20 cellular contexts compared by ENCODE assay signal in genomic region chr14:104925214-104925899, GRCh38. TPM values are rescaled to one million over a fixed set of nuclear protein-coding genes. Genes with fewer than 3 reads are reported as not detected.
DNase-seq lines count a peak whose midpoint lies in the region; ATAC-seq and TF ChIP-seq lines count a peak whose summit lies in the region.
"Had no signal": no experiment of that assay in that cellular context is flagged by ENCODE, and none has a peak within 500 bp of the region (broad histone marks: within the 10 kb centered on the region; RNA-seq: fewer than 3 reads in every experiment).

No MANE protein-coding gene starts in this region.

- H3K18ac ChIP-seq in mesenchymal stem cell (ENCODE audit: low read depth in 1 of 2, low read length in 2 of 2): no peak overlapping the region

- peaks cover 0 to 25% (median 0%) of the 10 kb centered on the region in 9 donors for H3K4me1 ChIP-seq in heart right ventricle
- H3K4me1 ChIP-seq in OCI-LY7 (ENCODE audit: insufficient read depth, low read length, poor library complexity, severe bottlenecking): peaks cover 45% of the 10 kb centered on the region
- H3K4me1 ChIP-seq in mesenchymal stem cell (ENCODE audit: control insufficient read depth, insufficient read depth, low read depth, low read length): peaks cover 25% of the 10 kb centered on the region
- H3K4me1 ChIP-seq: A549, gastroesophageal sphincter, lower lobe of right lung, prostate gland had no signal

- H3K79me1 ChIP-seq in mesenchymal stem cell (replicated peaks; ENCODE audit: low read length, poor library complexity, severe bottlenecking): no peaks in the 10 kb centered on the region

- POLR2A ChIA-PET in OCI-LY7 (lab: Charles Lee): no interaction called here

- H4K91ac ChIP-seq in mesenchymal stem cell (ENCODE audit: low read length): peak overlapping the region; percentile 28

- H4K8ac ChIP-seq in mesenchymal stem cell (ENCODE audit: low read length): no peak overlapping the region

- no peak overlapping the region for H3K14ac ChIP-seq in mesenchymal stem cell (ENCODE audit: low read length in 2 of 2)

- no peak overlapping the region for H2BK5ac ChIP-seq in mesenchymal stem cell (ENCODE audit: low read depth, low read length, poor library complexity, severe bottlenecking)

- H3K9me3 Mint-ChIP-seq in stimulated activated naive CD8-positive, alpha-beta T cell treated with anti-CD3 and anti-CD28 coated beads, Interleukin-15, amount 100 ng/mL, for 72 hours: peaks cover 0 to 9% of the 10 kb centered on the region in 2 donors
- H3K9me3 Mint-ChIP-seq: activated naive CD4-positive, alpha-beta T cell treated with anti-CD3 and anti-CD28 coated beads, Interleukin-2, amount 50 U/mL, for 24 hours; T-cell had no signal

- CTCF ChIA-PET in OCI-LY7 (lab: Charles Lee; ENCODE audit: unreplicated experiment): no interaction called here

- peaks cover 15% of the 10 kb centered on the region for H3K4me1 Mint-ChIP-seq in stimulated activated naive CD8-positive, alpha-beta T cell treated with anti-CD3 and anti-CD28 coated beads, Interleukin-15, amount 100 ng/mL, for 72 hours
- H3K4me1 Mint-ChIP-seq: activated naive CD4-positive, alpha-beta T cell treated with anti-CD3 and anti-CD28 coated beads, Interleukin-2, amount 50 U/mL, for 24 hours; T-cell had no signal

- H2AFZ ChIP-seq in OCI-LY7 (ENCODE audit: low read length): no peak overlapping the region
- H2AFZ ChIP-seq in mesenchymal stem cell (ENCODE audit: low read depth, low read length): no peak overlapping the region

- peaks cover 23% of the 10 kb centered on the region for H3K27me3 Mint-ChIP-seq in stimulated activated naive CD8-positive, alpha-beta T cell treated with anti-CD3 and anti-CD28 coated beads, Interleukin-15, amount 100 ng/mL, for 72 hours
- H3K27me3 Mint-ChIP-seq: activated naive CD4-positive, alpha-beta T cell treated with anti-CD3 and anti-CD28 coated beads, Interleukin-2, amount 50 U/mL, for 24 hours had no signal

- peaks cover 0 to 9% (median 0%) of the 10 kb centered on the region in 11 donors for H3K9me3 ChIP-seq in heart right ventricle
- H3K9me3 ChIP-seq in OCI-LY7 (ENCODE audit: low read length): 0 out of 2 replicates have a peak, but pooled peaks cover 7% of the 10 kb centered on the region
- peaks cover 6% of the 10 kb centered on the region for H3K9me3 ChIP-seq in mesenchymal stem cell (ENCODE audit: control insufficient read depth, low read length)
- H3K9me3 ChIP-seq: lower lobe of right lung, MG63, neutrophil, prostate gland had no signal

- BruUV-seq in OCI-LY7 (replicated peaks; lab: Mats Ljungman, UMichigan): no TSS peak

- H3K9me2 ChIP-seq in OCI-LY7 (ENCODE audit: insufficient read depth, low read length): no peaks in the 10 kb centered on the region

- no peak overlapping the region for H3K23ac ChIP-seq in mesenchymal stem cell (ENCODE audit: low read length in 2 of 2)

- H3K4me3 ChIP-seq in heart right ventricle (peak overlapping the region in 1 of 10 donors; percentile 6), OCI-LY7 (ENCODE audit: low read depth, low read length, poor library complexity, severe bottlenecking) (peak overlapping the region; percentile 16), mesenchymal stem cell (ENCODE audit: insufficient read depth in 1 of 2, low read depth in 1 of 2, low read length in 2 of 2) (no peak overlapping the region)
- H3K4me3 ChIP-seq: A549, gastroesophageal sphincter, lower lobe of right lung, MG63, prostate gland had no signal

- DNase-seq in cardiac septum (ENCODE audit: low spot score) (peak; percentile 72), heart right ventricle (no peak), OCI-LY7 (ENCODE audit: low spot score) (no peak), mesenchymal stem cell (no peak), anterior cingulate cortex (lab: John Stamatoyannopoulos, UW) (no peak)
- no peak for DNase-seq in stimulated activated naive CD8-positive, alpha-beta T cell treated with anti-CD3 and anti-CD28 coated beads, Interleukin-15, amount 100 ng/mL, for 72 hours
- DNase-seq: HCEC 1CT, MG63, NCI-H1417 treated with DMSO at 0.1 percent for 48 hours, NCI-H446 treated with DMSO at 0.1 percent for 48 hours, SHP77 treated with DMSO at 0.1 percent for 48 hours, T-cell had no signal

- H3K9ac ChIP-seq in mesenchymal stem cell (ENCODE audit: low read length): no peak overlapping the region

- no peak overlapping the region for H2BK120ac ChIP-seq in mesenchymal stem cell (ENCODE audit: low read depth, low read length)

- H3K4ac ChIP-seq in mesenchymal stem cell (ENCODE audit: low read depth in 1 of 2, low read length in 2 of 2): no peak overlapping the region

- H2BK15ac ChIP-seq in mesenchymal stem cell (ENCODE audit: low read depth, poor library complexity, severe bottlenecking): no peak overlapping the region

- H3K27ac Mint-ChIP-seq in stimulated activated naive CD8-positive, alpha-beta T cell treated with anti-CD3 and anti-CD28 coated beads, Interleukin-15, amount 100 ng/mL, for 72 hours: peak overlapping the region in 1 of 2 donors; percentile 78
- H3K27ac Mint-ChIP-seq: activated naive CD4-positive, alpha-beta T cell treated with anti-CD3 and anti-CD28 coated beads, Interleukin-2, amount 50 U/mL, for 24 hours; T-cell had no signal

- no peak overlapping the region for H2BK12ac ChIP-seq in mesenchymal stem cell (ENCODE audit: low read length in 2 of 2)

- no peaks in the 10 kb centered on the region for H3K79me2 ChIP-seq in OCI-LY7 (ENCODE audit: insufficient read depth, low read depth, low read length)

- H3K27me3 ChIP-seq in heart right ventricle (peaks cover 0 to 18% (median 5%) of the 10 kb centered on the region in 7 donors), mesenchymal stem cell (ENCODE audit: control insufficient read depth in 1 of 2, insufficient read depth in 1 of 2, low read length in 2 of 2) (peaks cover 0 to 19% of the 10 kb centered on the region in 2 experiments)
- H3K27me3 ChIP-seq: gastroesophageal sphincter, MG63 had no signal

- H3K4me3 Mint-ChIP-seq in stimulated activated naive CD8-positive, alpha-beta T cell treated with anti-CD3 and anti-CD28 coated beads, Interleukin-15, amount 100 ng/mL, for 72 hours: no peak overlapping the region
- H3K4me3 Mint-ChIP-seq: activated naive CD4-positive, alpha-beta T cell treated with anti-CD3 and anti-CD28 coated beads, Interleukin-2, amount 50 U/mL, for 24 hours; T-cell had no signal

- H3K27ac ChIP-seq in heart right ventricle (no peak overlapping the region), OCI-LY7 (ENCODE audit: low read depth, low read length, poor library complexity, severe bottlenecking) (no peak overlapping the region), mesenchymal stem cell (ENCODE audit: low read length, poor library complexity, severe bottlenecking) (no peak overlapping the region)
- H3K27ac ChIP-seq: A549, gastroesophageal sphincter, lower lobe of right lung, neutrophil, prostate gland had no signal

- H3K36me3 ChIP-seq in heart right ventricle (no peaks in the 10 kb centered on the region), OCI-LY7 (ENCODE audit: insufficient read depth, low read length) (no peaks in the 10 kb centered on the region), mesenchymal stem cell (ENCODE audit: control insufficient read depth in 1 of 2, insufficient read depth in 2 of 2, low read depth in 1 of 2, low read length in 2 of 2) (no peaks in the 10 kb centered on the region)
- H3K36me3 ChIP-seq: gastroesophageal sphincter, lower lobe of right lung, MG63, neutrophil, prostate gland had no signal

- peak overlapping the region; percentile 46 for H2AK5ac ChIP-seq in mesenchymal stem cell (ENCODE audit: low read length, severe bottlenecking)

- intact Hi-C loops in cardiac septum (cut with DNase I) (no loop called here), heart right ventricle (cut with DNase I) (no loop called here), OCI-LY7 (cut with micrococcal nuclease; ENCODE audit: unreplicated experiment) (no loop called here)

- WGBS in heart right ventricle, 2 donors: 75 to 84% methylated on average over 11 of the region's 11 CpGs
- WGBS in mesenchymal stem cell: 91% methylated on average over 10 of the region's 11 CpGs

- H3K4me2 ChIP-seq in OCI-LY7 (ENCODE audit: low read length): peak overlapping the region; percentile 84
- no peak overlapping the region for H3K4me2 ChIP-seq in mesenchymal stem cell (ENCODE audit: low read length, poor library complexity, severe bottlenecking)
- H3K4me2 ChIP-seq: A549 had no signal

- TF ChIP-seq CTCF in heart right ventricle (IDR thresholded peaks at IDR 0.05): no peak
- no peak for TF ChIP-seq CTCF in OCI-LY7 (conservative IDR thresholded peaks at IDR 0.05; ENCODE audit: low read length)

- 0 out of 2 replicates have a peak, but pooled peaks cover 4% of the 10 kb centered on the region for H4K20me1 ChIP-seq in OCI-LY7 (ENCODE audit: insufficient read depth, low read length)

- no peak for ATAC-seq in heart right ventricle
- no peak for ATAC-seq in HG03097 (IDR thresholded peaks at IDR 0.05; ENCODE audit: low FRiP score, unreplicated experiment)
- no peak for ATAC-seq in stimulated activated naive CD8-positive, alpha-beta T cell treated with anti-CD3 and anti-CD28 coated beads, Interleukin-15, amount 100 ng/mL, for 72 hours
- no peak for ATAC-seq in HG03469 (IDR thresholded peaks at IDR 0.05; ENCODE audit: unreplicated experiment)
- ATAC-seq: A549, gastroesophageal sphincter had no signal

RNA-seq across cellular contexts. Expression of gene PLD4, which starts 0.7 kb away (rescaled TPM):
- total RNA-seq in cardiac septum (0.51 TPM), heart right ventricle (under 1 TPM in 9 of 10 donors, not detected in 1; 0.23 to 0.91 (median 0.50) TPM), OCI-LY7 (2022) (3.7 and 5.1 TPM in 2 replicates)
- polyA plus RNA-seq in heart right ventricle: under 1 TPM; 0.07 to 0.13 TPM
- 0.66 TPM in 1 of 2 replicates, not detected in the other for total RNA-seq in OCI-LY7 (2014; rRNA removed; shearing (Covaris generic))
- polyA plus RNA-seq in mesenchymal stem cell (2013, experiment 1 of 2): 0.01 TPM
- not detected for polyA plus RNA-seq in mesenchymal stem cell (2013, experiment 2 of 2)

RNA-seq across cellular contexts. Expression of gene AHNAK2, which starts 52.8 kb away (rescaled TPM):
- total RNA-seq in cardiac septum (4.6 TPM), heart right ventricle (10 to 100 TPM in 1 of 10 donors, 1 to 10 TPM in 9; 1.1 to 29.5 (median 2.6) TPM), OCI-LY7 (2022) (0.09 and 0.61 TPM in 2 replicates)
- polyA plus RNA-seq in heart right ventricle: 1 to 10 TPM; 3.5 to 4.0 TPM
- 0.21 TPM in 1 of 2 replicates, not detected in the other for total RNA-seq in OCI-LY7 (2014; rRNA removed; shearing (Covaris generic))
- 21.6 TPM for polyA plus RNA-seq in mesenchymal stem cell (2013, experiment 1 of 2)
- 19.4 TPM for polyA plus RNA-seq in mesenchymal stem cell (2013, experiment 2 of 2)
